In the genomic region with DNA sequence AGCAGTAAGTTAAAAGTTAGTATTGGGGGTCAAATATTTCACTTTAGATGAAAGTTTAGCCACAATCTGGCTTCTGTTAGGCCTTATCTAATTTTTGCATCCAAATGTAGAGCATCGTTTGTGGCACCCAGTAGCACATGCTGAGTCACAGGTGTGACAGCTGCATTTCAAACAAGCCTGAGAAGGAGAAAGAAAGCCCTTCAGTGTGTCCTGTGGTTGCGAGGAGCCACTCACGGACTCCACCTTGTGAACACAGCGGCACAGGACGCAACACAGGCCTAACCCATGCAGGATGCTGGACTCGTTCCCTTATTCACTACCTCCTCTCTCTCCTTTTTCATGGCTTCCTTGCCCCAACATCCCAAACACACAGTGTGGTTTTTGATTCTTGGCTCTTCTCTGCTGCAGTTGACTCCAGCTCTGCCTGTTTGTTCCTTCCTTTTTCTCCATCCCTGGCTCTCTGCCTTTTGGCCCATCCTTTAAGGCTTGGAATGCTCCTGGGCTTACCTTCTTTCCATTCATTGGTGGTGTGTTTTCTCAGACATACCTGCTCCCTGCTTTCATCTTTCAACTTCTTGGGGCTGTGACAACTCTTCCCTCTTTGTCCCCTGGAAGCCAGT, we compare ENCODE assay signal across 28 cellular contexts.
DNase-seq lines count a peak whose midpoint lies in the region; ATAC-seq and TF ChIP-seq lines count a peak whose summit lies in the region.
"Had no signal": no experiment of that assay in that cellular context is flagged by ENCODE, and none has a peak within 500 bp of the region (broad histone marks: within the 10 kb centered on the region; RNA-seq: fewer than 3 reads in every experiment).

No MANE protein-coding gene starts in this region.

- BruUV-seq in PC-3 (replicated peaks; lab: Mats Ljungman, UMichigan) = no TSS peak

- H3K79me2 ChIP-seq in PC-3 (ENCODE audit: low read length) = no peaks in the 10 kb centered on the region
- H3K79me2 ChIP-seq in fibroblast of lung (ENCODE audit: control insufficient read depth, insufficient read depth, low read length) = no peaks in the 10 kb centered on the region

- WGBS in psoas muscle, 3 donors = 66 to 72% (median 69%) methylated on average over 6 of the region's 6 CpGs

- no peak overlapping the region for H3K4me2 ChIP-seq in PC-3 (ENCODE audit: low read length)
- no peak overlapping the region for H3K4me2 ChIP-seq in fibroblast of lung (ENCODE audit: extremely low read depth, insufficient read depth, low read length)

- H3K9me3 ChIP-seq in PC-3 (ENCODE audit: low read length) (no peaks in the 10 kb centered on the region), fibroblast of lung (ENCODE audit: control insufficient read depth, insufficient read depth, low read depth, low read length) (no peaks in the 10 kb centered on the region), psoas muscle (no peaks in the 10 kb centered on the region)
- H3K9me3 ChIP-seq: heart right ventricle, MG63, vagina had no signal

- H3K36me3 ChIP-seq in PC-3 (ENCODE audit: low read depth, low read length) (no peaks in the 10 kb centered on the region), fibroblast of lung (ENCODE audit: control insufficient read depth, insufficient read depth, low read length) (no peaks in the 10 kb centered on the region), psoas muscle (ENCODE audit: insufficient read depth in 1 of 2, low read depth in 1 of 2) (peaks cover 0 to 23% of the 10 kb centered on the region in 2 donors)
- H3K36me3 ChIP-seq: heart right ventricle, MG63, vagina had no signal

- H3K4me1 ChIP-seq in PC-3 (ENCODE audit: insufficient read depth, low read length) = no peaks in the 10 kb centered on the region
- no peaks in the 10 kb centered on the region for H3K4me1 ChIP-seq in fibroblast of lung (ENCODE audit: control insufficient read depth, extremely low read depth, insufficient read depth, low read length)
- peaks cover 28% of the 10 kb centered on the region for H3K4me1 ChIP-seq in psoas muscle
- H3K4me1 ChIP-seq: vagina had no signal

- TF ChIP-seq CTCF in PC-3 (conservative IDR thresholded peaks at IDR 0.05; ENCODE audit: low read depth, low read length) (no peak), fibroblast of lung (conservative IDR thresholded peaks at IDR 0.05 in 1 of 2, IDR thresholded peaks at IDR 0.05 in 1 of 2; ENCODE audit: low read depth in 1 of 2, low read length in 2 of 2) (no peak), psoas muscle (IDR thresholded peaks at IDR 0.05) (no peak)

- H3K9ac ChIP-seq in PC-3 (ENCODE audit: low read length) (no peak overlapping the region), fibroblast of lung (ENCODE audit: insufficient read depth, low read length) (no peak overlapping the region)
- H3K9ac ChIP-seq: GM23248 had no signal

- H3K27ac ChIP-seq in PC-3 (ENCODE audit: low read length) = no peak overlapping the region
- H3K27ac ChIP-seq in fibroblast of lung (ENCODE audit: insufficient read depth, low read length) = no peak overlapping the region
- peak overlapping the region; percentile 70 for H3K27ac ChIP-seq in psoas muscle
- H3K27ac ChIP-seq: 22Rv1, epithelial cell of prostate, GM23248, heart right ventricle, RWPE1, SK-N-MC, vagina had no signal

- intact Hi-C loops in PC-3 (cut with micrococcal nuclease) (loop anchor here (2.0 kb wide), 1 partner anchor 47 kb away; a partner anchor contains a TSS), psoas muscle (cut with DNase I) (loop anchor here (2.0 to 10.0 kb wide), 5 partner anchors 127 to 687 kb away; a partner anchor contains a TSS)

- no peaks in the 10 kb centered on the region for H4K20me1 ChIP-seq in PC-3 (ENCODE audit: low read length)
- no peaks in the 10 kb centered on the region for H4K20me1 ChIP-seq in fibroblast of lung (ENCODE audit: control insufficient read depth, extremely low read depth, insufficient read depth, low read length)

- H3K27me3 ChIP-seq in PC-3 (ENCODE audit: low read length) (no peaks in the 10 kb centered on the region), fibroblast of lung (ENCODE audit: control insufficient read depth, insufficient read depth, low read length) (no peaks in the 10 kb centered on the region), psoas muscle (ENCODE audit: insufficient read depth in 3 of 3, low read length in 2 of 3) (no peaks in the 10 kb centered on the region)
- H3K27me3 ChIP-seq: heart right ventricle, MG63, vagina had no signal

- ATAC-seq in PC-3 = peak; percentile 54
- ATAC-seq in psoas muscle = peak; percentile 72 to 78 (median 75)
- no peak for ATAC-seq in HG03439 (IDR thresholded peaks at IDR 0.05; ENCODE audit: unreplicated experiment)
- ATAC-seq: heart right ventricle, left colon, sciatic nerve had no signal

- H2AFZ ChIP-seq in PC-3 (ENCODE audit: low read length) (0 out of 2 replicates have a peak overlapping the region, but pooled peaks have one; percentile 20), fibroblast of lung (ENCODE audit: low read length) (peak overlapping the region; percentile 6)
- H2AFZ ChIP-seq: GM23248 had no signal

- no peaks in the 10 kb centered on the region for H3F3A ChIP-seq in PC-3 (ENCODE audit: low read length, unreplicated experiment)

- no peaks in the 10 kb centered on the region for H3K9me2 ChIP-seq in PC-3 (replicated peaks; ENCODE audit: low read length)

- CTCF ChIA-PET in PC-3 (lab: Charles Lee) = no interaction called here

- H3K4me3 ChIP-seq in PC-3 (ENCODE audit: low read length) (no peak overlapping the region), fibroblast of lung (replicated peaks in 1 of 4; ENCODE audit: control extremely low read depth in 1 of 4, insufficient read depth in 1 of 4, low read depth in 3 of 4, low read length in 4 of 4) (no peak overlapping the region), psoas muscle (no peak overlapping the region)
- H3K4me3 ChIP-seq: GM23248, heart right ventricle, MG63, SK-N-MC, vagina had no signal

- POLR2A ChIA-PET in PC-3 (lab: Charles Lee; ENCODE audit: unreplicated experiment) = no interaction called here

- peak; percentile 11 for DNase-seq in DMS53 (lab: John Stamatoyannopoulos, UW)
- DNase-seq in DMS53 treated with DMSO at 0.1 percent for 48 hours (lab: John Stamatoyannopoulos, UW; ENCODE audit: unreplicated experiment) = no peak
- peak; percentile 25 for DNase-seq in PC-3
- DNase-seq in fibroblast of lung (ENCODE audit: low read depth in 2 of 2) = no peak
- peak in 1 of 2 donors; percentile 20 for DNase-seq in psoas muscle
- DNase-seq in activated naive CD4-positive, alpha-beta T cell treated with Interleukin-2 at 50 U/mL for 16 hours = no peak
- no peak for DNase-seq in NCI-H2081 treated with DMSO at 0.1 percent for 48 hours (lab: John Stamatoyannopoulos, UW)
- DNase-seq: activated CD4-positive, alpha-beta T cell treated with anti-CD3 and anti-CD28 coated beads for 48 hours; activated gamma-delta T cell; activated T-cell treated with anti-CD3 and anti-CD28 coated beads, Interleukin-2, amount 50 U/mL, for 24 hours; cerebellar nuclear complex; EL; GM23248; heart right ventricle; left colon; mesenchymal stem cell; MG63; NCI-H1105 treated with DMSO at 0.1 percent for 48 hours; NCI-H1930; NCI-H226; stimulated activated naive CD4-positive, alpha-beta T cell treated with Interleukin-2 at 50 U/mL for 16 hours had no signal

Comparison
In these comparisons a context has a peak if more than half of its experiments do, and no peak if none do; other contexts are left out.
1. DNase-seq: peak in DMS53 (single experiment) and PC-3 (single experiment); none in DMS53 treated with DMSO at 0.1 percent for 48 hours (single experiment), fibroblast of lung (0 of 2), activated naive CD4-positive, alpha-beta T cell treated with Interleukin-2 at 50 U/mL for 16 hours (single experiment) and NCI-H2081 treated with DMSO at 0.1 percent for 48 hours (single experiment).